ENCODE assay signal across 15 cellular contexts in genomic region chr17:57944796-57945362, GRCh38. TPM values are rescaled to one million over a fixed set of nuclear protein-coding genes. Genes with fewer than 3 reads are reported as not detected.
DNase-seq lines count a peak whose midpoint lies in the region; ATAC-seq and TF ChIP-seq lines count a peak whose summit lies in the region.
"Had no signal": no experiment of that assay in that cellular context is flagged by ENCODE, and none has a peak within 500 bp of the region (broad histone marks: within the 10 kb centered on the region; RNA-seq: fewer than 3 reads in every experiment).

No MANE protein-coding gene starts in this region.

- POLR2A ChIA-PET in A673 (lab: Charles Lee; ENCODE audit: low non-redundant PET): no interaction called here

- ATAC-seq in GM19452 (IDR thresholded peaks at IDR 0.05; ENCODE audit: unreplicated experiment) (no peak), GM18502 (IDR thresholded peaks at IDR 0.05; ENCODE audit: poor library complexity, unreplicated experiment) (no peak), HG02852 (IDR thresholded peaks at IDR 0.05; ENCODE audit: unreplicated experiment) (no peak)
- ATAC-seq: stimulated activated naive B cell treated with anti-CD40 and anti-IgM and Interleukin-4, amounts not matched to agents 10 μg/mL and 1 μg/mL and 100 μg/mL, for 72 hours had no signal

- TF ChIP-seq CTCF in A673 (conservative IDR thresholded peaks at IDR 0.05; ENCODE audit: low read depth, low read length): no peak
- no peak for TF ChIP-seq CTCF in foreskin fibroblast (IDR thresholded peaks at IDR 0.05; ENCODE audit: low read depth, low read length)

- H3K9ac ChIP-seq in SK-N-MC (ENCODE audit: insufficient read length) (no peak overlapping the region), rectal smooth muscle tissue (ENCODE audit: low read length) (no peak overlapping the region)

- intact Hi-C loops in A673 (cut with micrococcal nuclease; ENCODE audit: unreplicated experiment): no loop called here

- CTCF ChIA-PET in A673 (lab: Charles Lee): no interaction called here

- H3K27me3 ChIP-seq in A673 (replicated peaks; ENCODE audit: insufficient read depth, low read depth, low read length, poor library complexity) (no peaks in the 10 kb centered on the region), rectal smooth muscle tissue (ENCODE audit: control insufficient read depth, insufficient read depth, low read length) (no peaks in the 10 kb centered on the region)
- H3K27me3 ChIP-seq: cardiac muscle cell had no signal

- H3K36me3 ChIP-seq in A673 (ENCODE audit: insufficient read depth, low read length, poor library complexity, severe bottlenecking) (no peaks in the 10 kb centered on the region), SK-N-MC (ENCODE audit: insufficient read depth, low read length) (no peaks in the 10 kb centered on the region), rectal smooth muscle tissue (ENCODE audit: control insufficient read depth, insufficient read depth, low read length) (no peaks in the 10 kb centered on the region)
- H3K36me3 ChIP-seq: cardiac muscle cell had no signal

- no peak for DNase-seq in A673 (ENCODE audit: low spot score)
- DNase-seq in SK-N-MC (ENCODE audit: low read depth, low spot score): no peak
- peak; percentile 30 to 58 for DNase-seq in foreskin fibroblast
- DNase-seq in NCI-H2081 (lab: John Stamatoyannopoulos, UW): no peak
- DNase-seq: activated CD8-positive, alpha-beta memory T cell treated with anti-CD3 and anti-CD28 coated beads for 24 hours; activated naive CD8-positive, alpha-beta T cell treated with anti-CD3 and anti-CD28 coated beads for 36 hours; EL; NCI-H226; NK-92 treated with Interleukin-12 subunit alpha and Interleukin-12 subunit beta, amount 100 ng/mL, for 24 hours; stimulated activated naive B cell treated with anti-CD40 and anti-IgM and Interleukin-4, amounts not matched to agents 10 μg/mL and 1 μg/mL and 100 μg/mL, for 72 hours had no signal

- peaks cover 86% of the 10 kb centered on the region for H3K4me1 ChIP-seq in A673 (ENCODE audit: insufficient read depth, low read length, poor library complexity, severe bottlenecking)
- H3K4me1 ChIP-seq in rectal smooth muscle tissue (ENCODE audit: control insufficient read depth, insufficient read depth, low read length): peaks cover 88% of the 10 kb centered on the region

- H3K27ac ChIP-seq in A673 (ENCODE audit: low read depth, low read length, poor library complexity, severe bottlenecking) (peak overlapping the region; percentile 6), SK-N-MC (peak overlapping the region; percentile 96), rectal smooth muscle tissue (ENCODE audit: low read depth, low read length) (peak overlapping the region; percentile 97)
- H3K27ac ChIP-seq: cardiac muscle cell had no signal

- H3K4me3 ChIP-seq in A673 (ENCODE audit: low read depth, low read length, poor library complexity, severe bottlenecking): no peak overlapping the region
- peak overlapping the region; percentile 24; the same call in 1 of the 2 replicates for H3K4me3 ChIP-seq in SK-N-MC
- no peak overlapping the region for H3K4me3 ChIP-seq in foreskin fibroblast (ENCODE audit: low read depth in 1 of 2, low read length in 2 of 2)
- no peak overlapping the region for H3K4me3 ChIP-seq in rectal smooth muscle tissue (ENCODE audit: low read length)
- H3K4me3 ChIP-seq: cardiac muscle cell had no signal

- BruUV-seq in A673 (replicated peaks; lab: Mats Ljungman, UMichigan): no TSS peak

- H3K9me3 ChIP-seq in A673 (ENCODE audit: low read depth, low read length, poor library complexity, severe bottlenecking) (no peaks in the 10 kb centered on the region), SK-N-MC (ENCODE audit: low read depth, low read length) (no peaks in the 10 kb centered on the region)

RNA-seq across cellular contexts. Expression of gene CUEDC1, which starts 10.3 kb away (rescaled TPM):
- 53.5 and 55.6 TPM in 2 replicates for total RNA-seq in A673 (2021)

RNA-seq across cellular contexts. Expression of gene VEZF1, which starts 43.2 kb away (rescaled TPM):
- 75.7 and 77.7 TPM in 2 replicates for total RNA-seq in A673 (2021)

Comparison
In these comparisons a context has a peak if more than half of its experiments do, and no peak if none do; other contexts are left out.
1. DNase-seq: peak in foreskin fibroblast (2 of 2); none in A673 (single experiment), SK-N-MC (single experiment) and NCI-H2081 (0 of 2).
2. H3K27ac ChIP-seq: peak in every context shown above with its lines; median percentile 97 in rectal smooth muscle tissue; 96 in SK-N-MC; 6 in A673.